ENCODE assay signal across 12 cellular contexts in genomic region chr1:166952002-166952746, GRCh38. TPM values are rescaled to one million over a fixed set of nuclear protein-coding genes. Genes with fewer than 3 reads are reported as not detected.
DNase-seq lines count a peak whose midpoint lies in the region; ATAC-seq, FAIRE-seq and TF ChIP-seq lines count a peak whose summit lies in the region.
"Had no signal": no experiment of that assay in that cellular context is flagged by ENCODE, and none has a peak within 500 bp of the region (broad histone marks: within the 10 kb centered on the region; RNA-seq: fewer than 3 reads in every experiment).

No MANE protein-coding gene starts in this region.

- H3K4me3 ChIP-seq in LNCaP clone FGC (ENCODE audit: low read depth, low read length) (no peak overlapping the region), choroid plexus epithelial cell (ENCODE audit: low read depth, low read length) (no peak overlapping the region)

- FAIRE-seq in D721Med (lab: Jason Lieb, UNC): peak; percentile 51

- intact Hi-C loops in left colon (cut with DNase I, micrococcal nuclease): no loop called here

- DNase-seq in D721Med (ENCODE audit: insufficient read length, low spot score) (no peak), LNCaP clone FGC (ENCODE audit: low read depth) (peak; percentile 82), choroid plexus epithelial cell (ENCODE audit: low read depth) (peak; percentile 86), left colon (peak in 1 of 2 donors; percentile 11), GM19238 (ENCODE audit: insufficient read length, low spot score) (no peak), GM20000 (ENCODE audit: low spot score) (no peak), hippocampal formation (lab: John Stamatoyannopoulos, UW) (no peak)
- DNase-seq: aorta, COR-L47, head of caudate nucleus had no signal

- TF ChIP-seq CTCF in D721Med (IDR thresholded peaks at IDR 0.05; ENCODE audit: insufficient read depth, missing control alignments) (no peak), LNCaP clone FGC (IDR thresholded peaks at IDR 0.05; ENCODE audit: control insufficient read depth, extremely low read depth, insufficient read depth) (no peak), choroid plexus epithelial cell (conservative IDR thresholded peaks at IDR 0.05; ENCODE audit: low read depth, low read length) (no peak), GM20000 (IDR thresholded peaks at IDR 0.05; ENCODE audit: extremely low read depth, missing control alignments) (no peak)

- ATAC-seq in left colon: peak; percentile 50
- ATAC-seq in GM19452 (IDR thresholded peaks at IDR 0.05; ENCODE audit: unreplicated experiment): no peak

RNA-seq across cellular contexts. Expression of gene ILDR2, which starts 23.2 kb away (rescaled TPM):
- total RNA-seq in left colon: 1 to 10 TPM in 1 of 2 donors, under 1 TPM in 1; 0.85 to 1.3 TPM

RNA-seq across cellular contexts. Expression of gene MAEL, which starts 36.9 kb away (rescaled TPM):
- total RNA-seq in left colon: not detected
- total RNA-seq: aorta, osteocyte had no signal

Comparison
In these comparisons a context has a peak if more than half of its experiments do, and no peak if none do; other contexts are left out.
1. DNase-seq: peak in LNCaP clone FGC (single experiment) and choroid plexus epithelial cell (single experiment); none in D721Med (single experiment), GM19238 (single experiment), GM20000 (single experiment) and hippocampal formation (0 of 2).